ENCODE assay signal across 19 cellular contexts in the genomic region with DNA sequence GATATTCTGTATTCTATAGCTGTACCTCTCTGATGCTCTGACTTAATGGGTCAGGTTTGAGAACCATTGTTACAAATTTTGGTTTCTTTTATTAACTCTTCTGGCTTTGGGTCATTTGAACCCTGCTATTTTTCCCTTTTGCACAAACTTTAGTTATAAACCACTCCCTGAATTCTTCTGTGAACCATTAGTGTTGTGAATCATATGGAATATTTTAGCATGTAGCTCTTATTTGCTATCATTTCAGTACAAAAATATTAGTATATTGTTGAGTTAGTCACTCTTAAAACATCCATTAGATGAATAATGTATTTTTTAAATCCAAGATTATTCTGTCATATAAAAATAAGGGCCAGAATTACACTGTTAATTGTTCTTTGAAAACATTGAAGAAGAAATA.
"Had no signal": no experiment of that assay in that cellular context is flagged by ENCODE, and none has a peak within 500 bp of the region (broad histone marks: within the 10 kb centered on the region; RNA-seq: fewer than 3 reads in every experiment).

No MANE protein-coding gene starts in this region.

- H3K4me3 Mint-ChIP-seq: activated CD4-positive, alpha-beta memory T cell treated with anti-CD3 and anti-CD28 coated beads for 36 hours; activated naive CD8-positive, alpha-beta T cell treated with anti-CD3 and anti-CD28 coated beads for 36 hours; memory B cell; nephron; T-cell had no signal

- H3K27me3 Mint-ChIP-seq: activated CD4-positive, alpha-beta memory T cell treated with anti-CD3 and anti-CD28 coated beads for 36 hours; activated naive CD8-positive, alpha-beta T cell treated with anti-CD3 and anti-CD28 coated beads for 36 hours; memory B cell; T-cell had no signal

- H3K4me1 Mint-ChIP-seq: nephron, T-cell had no signal

- FAIRE-seq: islet of Langerhans had no signal

- H3K27me3 ChIP-seq: left lung, sigmoid colon, suprapubic skin, upper lobe of left lung had no signal

- H3K27ac ChIP-seq: coronary artery, left lung, sigmoid colon, suprapubic skin, upper lobe of left lung had no signal

- H3K4me3 ChIP-seq: coronary artery, left lung, sigmoid colon, suprapubic skin, upper lobe of left lung had no signal

- H3K4me1 ChIP-seq: left lung, sigmoid colon, suprapubic skin, upper lobe of left lung had no signal

- H3K27ac Mint-ChIP-seq: activated CD4-positive, alpha-beta memory T cell treated with anti-CD3 and anti-CD28 coated beads for 36 hours; activated naive CD8-positive, alpha-beta T cell treated with anti-CD3 and anti-CD28 coated beads for 36 hours; memory B cell; nephron; T-cell had no signal

- ATAC-seq: left lung; stimulated activated naive CD8-positive, alpha-beta T cell treated with anti-CD3 and anti-CD28 coated beads, Interleukin-15, Interleukin-2, amounts not matched to agents 100 U/mL and 50 U/mL, for 24 hours; T-cell had no signal

- DNase-seq: activated CD4-positive, alpha-beta memory T cell treated with anti-CD3 and anti-CD28 coated beads for 36 hours; activated gamma-delta T cell treated with Interleukin-2 at 50 U/mL for 16 hours; activated naive CD8-positive, alpha-beta T cell treated with anti-CD3 and anti-CD28 coated beads for 36 hours; activated T-cell treated with anti-CD3 and anti-CD28 coated beads, Interleukin-2, amount 50 U/mL, for 48 hours; anterior cingulate cortex; effector CD8-positive, alpha-beta T cell; left lung; sigmoid colon; stimulated activated CD4-positive, alpha-beta T cell treated with anti-CD3 and anti-CD28 coated beads, Interleukin-4, amount 100 ng/mL, for 1 hour; stimulated activated CD8-positive, alpha-beta memory T cell treated with anti-CD3 and anti-CD28 coated beads, Interleukin-4, amount 100 ng/mL, for 48 hours; stimulated activated naive CD8-positive, alpha-beta T cell treated with anti-CD3 and anti-CD28 coated beads, Interleukin-15, Interleukin-2, amounts not matched to agents 100 U/mL and 50 U/mL, for 24 hours; T-cell; T1000; upper lobe of left lung had no signal

- H3K36me3 ChIP-seq: sigmoid colon had no signal

- H3K9me3 ChIP-seq: sigmoid colon had no signal
